14 cellular contexts compared by ENCODE assay signal in genomic region chr9:31908891-31909480, GRCh38.
DNase-seq lines count a peak whose midpoint lies in the region; ATAC-seq, FAIRE-seq and TF ChIP-seq lines count a peak whose summit lies in the region.
"Had no signal": no experiment of that assay in that cellular context is flagged by ENCODE, and none has a peak within 500 bp of the region (broad histone marks: within the 10 kb centered on the region; RNA-seq: fewer than 3 reads in every experiment).

No MANE protein-coding gene starts in this region.

- H3K4me3 ChIP-seq in bronchial epithelial cell (ENCODE audit: low read depth, low read length): no peak overlapping the region
- H3K4me3 ChIP-seq: upper lobe of right lung had no signal

- DNase-seq in Caki2 (ENCODE audit: low read depth) (peak; percentile 1), bronchial epithelial cell (ENCODE audit: low read depth) (peak; percentile 56), iPS-NIHi7 (ENCODE audit: extremely low spot score) (no peak), activated T-cell treated with anti-CD3 and anti-CD28 coated beads for 4 hours (no peak), NCI-H2081 treated with DMSO at 0.1 percent for 48 hours (lab: John Stamatoyannopoulos, UW) (no peak)
- DNase-seq in activated naive CD4-positive, alpha-beta T cell treated with anti-CD3 and anti-CD28 coated beads, Interleukin-2, amount 10 ng/mL, durations not matched to agents 7 days and 5 days: no peak
- DNase-seq: dermis blood vessel endothelial cell, head of caudate nucleus, mesenchymal stem cell, upper lobe of right lung had no signal

- H3K4me1 Mint-ChIP-seq in activated naive CD4-positive, alpha-beta T cell treated with anti-CD3 and anti-CD28 coated beads, Interleukin-2, amount 10 ng/mL, durations not matched to agents 7 days and 5 days: no peaks in the 10 kb centered on the region
- H3K4me1 Mint-ChIP-seq: activated naive CD4-positive, alpha-beta T cell treated with anti-CD3 and anti-CD28 coated beads, Interleukin-2, amount 50 U/mL, for 24 hours had no signal

- no peak overlapping the region for H3K27ac Mint-ChIP-seq in activated naive CD4-positive, alpha-beta T cell treated with anti-CD3 and anti-CD28 coated beads, Interleukin-2, amount 10 ng/mL, durations not matched to agents 7 days and 5 days
- H3K27ac Mint-ChIP-seq: activated naive CD4-positive, alpha-beta T cell treated with anti-CD3 and anti-CD28 coated beads, Interleukin-2, amount 50 U/mL, for 24 hours had no signal

- no peak for FAIRE-seq in bronchial epithelial cell (lab: Jason Lieb, UNC)
- FAIRE-seq: TTC549 had no signal

- no peaks in the 10 kb centered on the region for H3K27me3 ChIP-seq in bronchial epithelial cell (ENCODE audit: control insufficient read depth, insufficient read depth, low read length)
- H3K27me3 ChIP-seq: upper lobe of right lung had no signal

- H3K36me3 ChIP-seq in bronchial epithelial cell (ENCODE audit: control insufficient read depth, insufficient read depth, low read length): no peaks in the 10 kb centered on the region
- H3K36me3 ChIP-seq: upper lobe of right lung had no signal

- H3K4me3 Mint-ChIP-seq in activated naive CD4-positive, alpha-beta T cell treated with anti-CD3 and anti-CD28 coated beads, Interleukin-2, amount 10 ng/mL, durations not matched to agents 7 days and 5 days: no peak overlapping the region
- H3K4me3 Mint-ChIP-seq: activated naive CD4-positive, alpha-beta T cell treated with anti-CD3 and anti-CD28 coated beads, Interleukin-2, amount 50 U/mL, for 24 hours had no signal

- no peaks in the 10 kb centered on the region for H3K27me3 Mint-ChIP-seq in activated naive CD4-positive, alpha-beta T cell treated with anti-CD3 and anti-CD28 coated beads, Interleukin-2, amount 10 ng/mL, durations not matched to agents 7 days and 5 days

- in situ Hi-C loops in Caki2 (cut with HindIII; ENCODE audit: low pct_unique_long_range_greater_than_20kb, low sequenced_read_pairs): no loop called here

- TF ChIP-seq CTCF in bronchial epithelial cell (IDR thresholded peaks at IDR 0.05; ENCODE audit: insufficient read depth, low read length, severe bottlenecking): no peak

- no peaks in the 10 kb centered on the region for H3K9me3 Mint-ChIP-seq in activated naive CD4-positive, alpha-beta T cell treated with anti-CD3 and anti-CD28 coated beads, Interleukin-2, amount 10 ng/mL, durations not matched to agents 7 days and 5 days
- H3K9me3 Mint-ChIP-seq: activated naive CD4-positive, alpha-beta T cell treated with anti-CD3 and anti-CD28 coated beads, Interleukin-2, amount 50 U/mL, for 24 hours had no signal

- CTCF ChIA-PET in activated naive CD4-positive, alpha-beta T cell treated with anti-CD3 and anti-CD28 coated beads, Interleukin-2, amount 10 ng/mL, durations not matched to agents 7 days and 5 days (lab: Charles Lee): no interaction called here

- no peaks in the 10 kb centered on the region for H3K36me3 Mint-ChIP-seq in activated naive CD4-positive, alpha-beta T cell treated with anti-CD3 and anti-CD28 coated beads, Interleukin-2, amount 10 ng/mL, durations not matched to agents 7 days and 5 days
- H3K36me3 Mint-ChIP-seq: activated naive CD4-positive, alpha-beta T cell treated with anti-CD3 and anti-CD28 coated beads, Interleukin-2, amount 50 U/mL, for 24 hours had no signal

- ATAC-seq in GM19463 (IDR thresholded peaks at IDR 0.05; ENCODE audit: unreplicated experiment) (peak; percentile 9), HG03442 (IDR thresholded peaks at IDR 0.05; ENCODE audit: unreplicated experiment) (peak; percentile 34)
- ATAC-seq: upper lobe of right lung had no signal

Comparison
In these comparisons a context has a peak if more than half of its experiments do, and no peak if none do; other contexts are left out.
1. DNase-seq: peak in Caki2 (single experiment) and bronchial epithelial cell (single experiment); none in iPS-NIHi7 (single experiment), activated T-cell treated with anti-CD3 and anti-CD28 coated beads for 4 hours (single experiment), NCI-H2081 treated with DMSO at 0.1 percent for 48 hours (single experiment) and activated naive CD4-positive, alpha-beta T cell treated with anti-CD3 and anti-CD28 coated beads, Interleukin-2, amount 10 ng/mL, durations not matched to agents 7 days and 5 days (single experiment).